8 cellular contexts compared by ENCODE assay signal in the genomic region with DNA sequence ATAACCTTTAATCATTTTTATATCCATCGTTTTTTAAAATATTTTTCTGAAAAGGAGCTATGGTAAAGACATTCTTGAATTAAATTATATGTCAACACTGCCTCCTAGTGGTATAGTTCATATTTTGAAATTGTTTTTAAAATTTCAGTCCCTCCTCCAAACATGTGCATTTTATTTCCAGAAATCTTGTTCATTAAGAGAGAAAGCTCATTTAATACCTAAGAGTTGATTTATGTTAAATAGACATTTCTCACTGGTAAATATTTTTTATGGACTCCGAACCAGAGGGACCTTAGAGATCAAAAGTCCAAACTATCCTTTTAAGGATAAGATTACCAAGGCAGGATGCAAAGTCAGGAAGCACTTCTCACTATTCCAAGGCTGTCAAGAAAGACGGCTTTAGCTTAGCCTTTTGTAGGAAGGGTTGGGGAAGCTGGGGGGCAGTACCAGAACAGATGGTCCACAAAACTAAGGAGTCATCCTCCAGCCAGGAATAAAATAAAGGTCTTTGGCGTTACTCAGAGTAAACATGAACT. TPM values are rescaled to one million over a fixed set of nuclear protein-coding genes. Genes with fewer than 3 reads are reported as not detected.
A peak's percentile ranks its signal among the peaks of the same experiment; 100 is the strongest.
DNase-seq lines count a peak whose midpoint lies in the region; ATAC-seq, FAIRE-seq and TF ChIP-seq lines count a peak whose summit lies in the region.

No MANE protein-coding gene starts in this region.

- H3K9me3 ChIP-seq in GM12878 (replicated peaks; ENCODE audit: control insufficient read depth, insufficient read depth, low read length) (no peaks in the 10 kb centered on the region), iPS-15b (ENCODE audit: control insufficient read depth, insufficient read depth, low read length) (no peaks in the 10 kb centered on the region), skeletal muscle tissue (ENCODE audit: control insufficient read depth in 3 of 3, low read length in 3 of 3) (no peaks in the 10 kb centered on the region)

- H3K9me3 Mint-ChIP-seq in activated naive CD4-positive, alpha-beta T cell treated with anti-CD3 and anti-CD28 coated beads, Interleukin-2, amount 50 U/mL, for 24 hours = no peaks in the 10 kb centered on the region

- H3K4me3 Mint-ChIP-seq in activated naive CD4-positive, alpha-beta T cell treated with anti-CD3 and anti-CD28 coated beads, Interleukin-2, amount 50 U/mL, for 24 hours = peak overlapping the region; percentile 84

- TF ChIP-seq EP300 in GM12878 (IDR thresholded peaks at IDR 0.05; ENCODE audit: borderline replicate concordance in 1 of 2, control insufficient read depth in 1 of 2, low read depth in 2 of 2, low read length in 2 of 2) = no peak

- no peak for TF ChIP-seq POLR2A in GM12878 (IDR thresholded peaks at IDR 0.05; ENCODE audit: low read depth, low read length)

- peak overlapping the region; percentile 79 for H3K27ac Mint-ChIP-seq in activated naive CD4-positive, alpha-beta T cell treated with anti-CD3 and anti-CD28 coated beads, Interleukin-2, amount 50 U/mL, for 24 hours

- intact Hi-C loops in GM12878 (cut with micrococcal nuclease; ENCODE audit: unreplicated experiment) = loop anchor here (1.0 to 10.0 kb wide), 4 partner anchors 108 to 658 kb away; no protein-coding TSS in a partner anchor

- 0 out of 2 replicates have a peak overlapping the region, but pooled peaks have one; percentile 15 for H2AFZ ChIP-seq in GM12878 (ENCODE audit: control insufficient read depth, low read depth, low read length)

- 10% methylated on average over 4 of the region's 4 CpGs for WGBS in GM12878 (ENCODE audit: insufficient coverage, insufficient replicate concordance, low lambda C conversion rate, missing lambda C conversion rate)

- FAIRE-seq in GM12878 (lab: Jason Lieb, UNC) = peak; percentile 82

- in situ Hi-C loops in GM12878 (cut with MboI) = loop anchor here (5.0 kb wide), 1 partner anchor 111 kb away; no protein-coding TSS in a partner anchor

- H3K27ac ChIP-seq in GM12878 (ENCODE audit: control insufficient read depth, insufficient read depth) (no peak overlapping the region), skeletal muscle tissue (ENCODE audit: low read depth, low read length) (no peak overlapping the region)

- H3K4me1 ChIP-seq in GM12878 (ENCODE audit: control insufficient read depth, insufficient read depth, low read length) (peaks cover 17% of the 10 kb centered on the region), iPS-15b (ENCODE audit: control insufficient read depth, insufficient read depth, low read length) (peaks cover 4% of the 10 kb centered on the region), skeletal muscle tissue (ENCODE audit: control insufficient read depth in 3 of 3, insufficient read depth in 3 of 3, low read length in 3 of 3) (peaks cover 3 to 10% (median 4%) of the 10 kb centered on the region in 3 donors)

- H3K9ac ChIP-seq in GM12878 (ENCODE audit: control insufficient read depth, insufficient read depth, low read length) = no peak overlapping the region
- H3K9ac ChIP-seq in iPS-15b (ENCODE audit: low read depth, low read length) = no peak overlapping the region
- H3K9ac ChIP-seq in skeletal muscle tissue (ENCODE audit: low read depth in 1 of 3, low read length in 3 of 3) = peak overlapping the region; percentile 0 to 58 (median 55)

- peaks cover 2% of the 10 kb centered on the region for H3K27me3 Mint-ChIP-seq in activated naive CD4-positive, alpha-beta T cell treated with anti-CD3 and anti-CD28 coated beads, Interleukin-2, amount 50 U/mL, for 24 hours

- BruUV-seq in GM12878 (replicated peaks; lab: Mats Ljungman, UMichigan) = no TSS peak

- RAD21 ChIA-PET in GM12878 (lab: Charles Lee; ENCODE audit: unreplicated experiment) = interaction anchor here (0.5 to 6.2 kb wide), 72 partner anchors 9 to 1572 kb away, joined by 3 to 326 read pairs (median 4); a partner anchor contains a TSS

- no peak overlapping the region for H3K4me3 ChIP-seq in GM12878
- H3K4me3 ChIP-seq in iPS-15b (ENCODE audit: low read depth, low read length) = peak overlapping the region; percentile 23
- H3K4me3 ChIP-seq in skeletal muscle tissue (ENCODE audit: low read length in 3 of 3) = peak overlapping the region; percentile 45 to 63 (median 54)

- peak; percentile 39; the same call in 1 of the 2 replicates for TF ChIP-seq RAD21 in GM12878 (IDR thresholded peaks at IDR 0.05; ENCODE audit: insufficient read depth, low read depth, low read length)

- H4K20me1 ChIP-seq in GM12878 (ENCODE audit: control insufficient read depth, insufficient read depth) = no peaks in the 10 kb centered on the region

- no peaks in the 10 kb centered on the region for H3K36me3 Mint-ChIP-seq in activated naive CD4-positive, alpha-beta T cell treated with anti-CD3 and anti-CD28 coated beads, Interleukin-2, amount 50 U/mL, for 24 hours

- POLR2A ChIA-PET in GM12878 (lab: Charles Lee) = interaction anchor here (0.6 to 1.0 kb wide), 6 partner anchors 28 to 337 kb away, joined by 3 to 7 read pairs (median 3); no protein-coding TSS in a partner anchor

- H3K4me1 Mint-ChIP-seq in activated naive CD4-positive, alpha-beta T cell treated with anti-CD3 and anti-CD28 coated beads, Interleukin-2, amount 50 U/mL, for 24 hours = peaks cover 12% of the 10 kb centered on the region

- H3K36me3 ChIP-seq in GM12878 (ENCODE audit: control insufficient read depth in 2 of 2, insufficient read depth in 2 of 2, low read length in 1 of 2) (no peaks in the 10 kb centered on the region), iPS-15b (ENCODE audit: control insufficient read depth, insufficient read depth, low read length) (no peaks in the 10 kb centered on the region), skeletal muscle tissue (ENCODE audit: control insufficient read depth in 3 of 3, insufficient read depth in 3 of 3, low read length in 3 of 3) (no peaks in the 10 kb centered on the region)

- H3K27me3 ChIP-seq in GM12878 (replicated peaks in 1 of 2; ENCODE audit: control insufficient read depth in 2 of 2, insufficient read depth in 2 of 2, low read length in 1 of 2) = no peaks in the 10 kb centered on the region
- H3K27me3 ChIP-seq in iPS-15b (ENCODE audit: control insufficient read depth, insufficient read depth, low read length) = no peaks in the 10 kb centered on the region
- H3K27me3 ChIP-seq in skeletal muscle tissue (ENCODE audit: control insufficient read depth in 3 of 3, insufficient read depth in 3 of 3, low read length in 3 of 3) = no peaks in the 10 kb centered on the region

- DNase-seq in activated naive CD4-positive, alpha-beta T cell (lab: John Stamatoyannopoulos, UW) = no peak
- DNase-seq in NCI-H460 (ENCODE audit: extremely low read depth, low read depth) (peak; percentile 41), GM12878 (ENCODE audit: low read depth, low spot score) (no peak), Ammon's horn (ENCODE audit: low spot score) (no peak)

- peak; percentile 72 for ATAC-seq in GM12878
- ATAC-seq in GM18861 (IDR thresholded peaks at IDR 0.05; ENCODE audit: unreplicated experiment) = no peak

- SMC1A ChIA-PET in GM12878 (lab: Charles Lee; ENCODE audit: uncharacterized antibody, unreplicated experiment) = interaction anchor here (0.6 to 12.4 kb wide), 62 partner anchors 10 to 813 kb away, joined by 3 to 359 read pairs (median 4); a partner anchor contains a TSS

- peak overlapping the region; percentile 58 for H3K4me2 ChIP-seq in GM12878 (ENCODE audit: control insufficient read depth, insufficient read depth)

- peak in 1 of 3 experiments; percentile 20; a peak in 1 of 6 replicates for TF ChIP-seq CTCF in GM12878 (IDR thresholded peaks at IDR 0.05 in 2 of 3, conservative IDR thresholded peaks at IDR 0.05 in 1 of 3; ENCODE audit: control insufficient read depth in 2 of 3, extremely low read depth in 1 of 3, insufficient read depth in 1 of 3, low read depth in 3 of 3, low read length in 3 of 3)

- H3K79me2 ChIP-seq in GM12878 (ENCODE audit: control insufficient read depth, insufficient read depth, low read length) = no peaks in the 10 kb centered on the region

- CTCF ChIA-PET in GM12878 (lab: Yijun Ruan, JAX) = interaction anchor here (0.6 to 14.9 kb wide), 117 partner anchors 8 to 1610 kb away, joined by 3 to 658 read pairs (median 5); a partner anchor contains a TSS

TF ChIP-seq in GM12878, 131 proteins besides CTCF, POLR2A, EP300 and RAD21 (continues in another document):
- TF ChIP-seq BMI1 (IDR thresholded peaks at IDR 0.05; ENCODE audit: borderline replicate concordance) = peak; percentile 41; the same call in 1 of the 2 replicates

RNA-seq across cellular contexts. Expression of a gene that starts 21.6 kb away (rescaled TPM):
- total RNA-seq in NCI-H460 (2014; rRNA removed; shearing (Covaris generic)) = not detected in 2 replicates
- polyA plus RNA-seq in NCI-H460 (2014; cell fraction: nucleus; rRNA removed) = not detected in 2 replicates
- total RNA-seq in GM12878 (2013; cell fraction: nucleolus; rRNA removed) = not detected in 2 replicates
- not detected in 2 replicates for total RNA-seq in GM12878 (2014; rRNA removed)
- total RNA-seq in GM12878 (2014; rRNA removed; fragmentation: Illumina TruSeq; extraction: Trizol) = not detected in 2 replicates
- total RNA-seq in GM12878 (2021) = 0.29 and 0.44 TPM in 2 replicates
- polyA plus RNA-seq in GM12878 (2011; ENCODE audit: low read depth) = not detected
- polyA plus RNA-seq in GM12878 (2011; rRNA removed) = not detected in 2 replicates
- polyA plus RNA-seq in GM12878 (2011; cell fraction: cytosol; rRNA removed) = not detected in 2 replicates
- not detected in 2 replicates for polyA plus RNA-seq in GM12878 (2011; cell fraction: nucleus; rRNA removed)
- polyA plus RNA-seq in GM12878 (2012) = not detected in 2 replicates
- polyA plus RNA-seq in GM12878 (2014; fragmentation: Illumina TruSeq; extraction: Trizol) = not detected in 2 replicates
- polyA plus RNA-seq in GM12878 (2014; fragmentation: Nextera tagmentation; extraction: Ambion mirVana) = not detected
- not detected in 2 replicates for polyA plus RNA-seq in GM12878 (2014; rRNA removed)
- not detected for polyA plus RNA-seq in GM12878 (2016; fragmentation: Nextera tagmentation; extraction: Ambion mirVana)
- polyA minus RNA-seq in GM12878 (2011; rRNA and poly(A)+ RNA removed) = not detected in 2 replicates
- polyA minus RNA-seq in GM12878 (2011; cell fraction: cytosol; rRNA and poly(A)+ RNA removed) = not detected in 2 replicates
- not detected in 2 replicates for polyA minus RNA-seq in GM12878 (2011; cell fraction: nucleus; rRNA and poly(A)+ RNA removed)
- 1.0 TPM for total RNA-seq in skeletal muscle tissue

Comparison
In these comparisons a context has a peak if more than half of its experiments do, and no peak if none do; other contexts are left out.
1. H3K9ac ChIP-seq: peak in skeletal muscle tissue (3 of 3); none in GM12878 (single experiment) and iPS-15b (single experiment).